Comparison of ENCODE assay signal across 14 cellular contexts in genomic region chr5:139513852-139514485, GRCh38. TPM values are rescaled to one million over a fixed set of nuclear protein-coding genes. Genes with fewer than 3 reads are reported as not detected.
DNase-seq lines count a peak whose midpoint lies in the region; ATAC-seq, FAIRE-seq and TF ChIP-seq lines count a peak whose summit lies in the region.
"Had no signal": no experiment of that assay in that cellular context is flagged by ENCODE, and none has a peak within 500 bp of the region (broad histone marks: within the 10 kb centered on the region; RNA-seq: fewer than 3 reads in every experiment).

No MANE protein-coding gene starts in this region.

- H3K4me2 ChIP-seq in K562 (ENCODE audit: insufficient read depth, low read length) (no peak overlapping the region), hepatocyte (no peak overlapping the region)

- 73% methylated on average over 6 of the region's 6 CpGs for WGBS in K562 (ENCODE audit: insufficient coverage, low coverage, missing lambda C conversion rate)
- 94% methylated on average over 6 of the region's 6 CpGs for WGBS in hepatocyte (ENCODE audit: low lambda C conversion rate, missing lambda C conversion rate)

- FAIRE-seq in K562 (lab: Jason Lieb, UNC) = no peak

- no peak overlapping the region for H3K4me3 Mint-ChIP-seq in activated CD8-positive, alpha-beta memory T cell treated with anti-CD3 and anti-CD28 coated beads, Interleukin-2, amount 10 ng/mL, durations not matched to agents 7 days and 5 days

- in situ Hi-C loops in K562 (cut with MboI) = no loop called here

- H3K4me3 ChIP-seq in K562 (no peak overlapping the region), hepatocyte (no peak overlapping the region)
- H3K4me3 ChIP-seq: sigmoid colon, SJSA1, tibial nerve had no signal

- POLR2A ChIA-PET in K562 (lab: Yijun Ruan, JAX) = interaction anchor here (0.6 to 3.5 kb wide), 5 partner anchors 11 to 104 kb away, joined by 3 to 24 read pairs (median 3); partner anchors contain the start of genes DNAJC18 and UBE2D2

- no peaks in the 10 kb centered on the region for H3K27me3 Mint-ChIP-seq in activated CD8-positive, alpha-beta memory T cell treated with anti-CD3 and anti-CD28 coated beads, Interleukin-2, amount 10 ng/mL, durations not matched to agents 7 days and 5 days

- H3K4me1 ChIP-seq in K562 (replicated peaks in 1 of 2; ENCODE audit: control insufficient read depth in 2 of 2, insufficient read depth in 2 of 2, low read length in 2 of 2) (peaks cover 13 to 17% of the 10 kb centered on the region in 2 experiments), hepatocyte (ENCODE audit: insufficient read depth) (peaks cover 4% of the 10 kb centered on the region)

- no peak overlapping the region for H2AFZ ChIP-seq in K562 (ENCODE audit: low read depth, low read length)
- H2AFZ ChIP-seq in hepatocyte = no peak overlapping the region

- H3K27ac ChIP-seq in K562 (ENCODE audit: extremely low read depth, low read depth, low read length) = no peak overlapping the region
- H3K27ac ChIP-seq in hepatocyte = no peak overlapping the region
- H3K27ac ChIP-seq: sigmoid colon, SJSA1, tibial nerve had no signal

- H3K27ac Mint-ChIP-seq in activated CD8-positive, alpha-beta memory T cell treated with anti-CD3 and anti-CD28 coated beads, Interleukin-2, amount 10 ng/mL, durations not matched to agents 7 days and 5 days = peak overlapping the region; percentile 58

- H3K9me3 ChIP-seq in K562 (replicated peaks; ENCODE audit: control insufficient read depth, insufficient read depth, low read depth, low read length) = no peaks in the 10 kb centered on the region
- H3K9me3 ChIP-seq in hepatocyte (ENCODE audit: low read depth) = no peaks in the 10 kb centered on the region
- H3K9me3 ChIP-seq: sigmoid colon, SJSA1, tibial nerve had no signal

- intact Hi-C loops in K562 (cut with micrococcal nuclease) = loop anchor here (1.0 to 2.0 kb wide), 2 partner anchors 39 to 92 kb away; no protein-coding TSS in a partner anchor

- peak; percentile 2 for ATAC-seq in activated CD8-positive, alpha-beta memory T cell treated with anti-CD3 and anti-CD28 coated beads, Interleukin-2, amount 10 ng/mL, durations not matched to agents 7 days and 5 days
- peak; percentile 7 for ATAC-seq in HG03139 (IDR thresholded peaks at IDR 0.05; ENCODE audit: unreplicated experiment)
- no peak for ATAC-seq in K562

- peaks cover 62% of the 10 kb centered on the region for H3K4me1 Mint-ChIP-seq in activated CD8-positive, alpha-beta memory T cell treated with anti-CD3 and anti-CD28 coated beads, Interleukin-2, amount 10 ng/mL, durations not matched to agents 7 days and 5 days

- peaks cover 34% of the 10 kb centered on the region; the same call in 2 of the 3 replicates for H3K36me3 ChIP-seq in K562 (ENCODE audit: control insufficient read depth, insufficient read depth, low read length)
- H3K36me3 ChIP-seq in hepatocyte (replicated peaks; ENCODE audit: insufficient read depth, low read depth) = no peaks in the 10 kb centered on the region
- H3K36me3 ChIP-seq: sigmoid colon, SJSA1, tibial nerve had no signal

- no peaks in the 10 kb centered on the region for H3K27me3 ChIP-seq in K562 (ENCODE audit: control insufficient read depth in 2 of 2, insufficient read depth in 2 of 2, low read length in 2 of 2)
- no peaks in the 10 kb centered on the region for H3K27me3 ChIP-seq in hepatocyte
- H3K27me3 ChIP-seq: sigmoid colon, SJSA1, tibial nerve had no signal

- CTCF ChIA-PET in activated CD8-positive, alpha-beta memory T cell treated with anti-CD3 and anti-CD28 coated beads, Interleukin-2, amount 10 ng/mL, durations not matched to agents 7 days and 5 days (lab: Charles Lee) = interaction anchor here (0.7 to 13.7 kb wide), 34 partner anchors 8 to 211 kb away, joined by 3 to 423 read pairs (median 4); partner anchors contain the start of genes DNAJC18, ECSCR, PROB1 and SPATA24
- CTCF ChIA-PET in K562 (lab: Yijun Ruan, JAX; ENCODE audit: low intra/inter-chr PET ratio) = interaction anchor here (1.3 to 2.8 kb wide), 2 partner anchors 92 to 129 kb away, joined by 3 to 25 read pairs; no protein-coding TSS in a partner anchor

- DNase-seq in activated CD8-positive, alpha-beta memory T cell treated with anti-CD3 and anti-CD28 coated beads, Interleukin-2, amount 10 ng/mL, durations not matched to agents 7 days and 5 days = no peak
- DNase-seq in activated CD8-positive, alpha-beta memory T cell treated with anti-CD3 and anti-CD28 coated beads, Interleukin-2, amount 50 U/mL, for 4 hours = no peak
- DNase-seq in K562 (ENCODE audit: extremely low read depth in 1 of 4, low spot score in 3 of 4) = no peak
- DNase-seq in putamen (ENCODE audit: low spot score) = peak; percentile 80
- DNase-seq in hepatocyte (ENCODE audit: low spot score) = no peak
- no peak for DNase-seq in GM19240 (ENCODE audit: insufficient read length, low spot score)
- DNase-seq in NCI-H2029 (lab: John Stamatoyannopoulos, UW) = no peak

- no peaks in the 10 kb centered on the region for H4K20me1 ChIP-seq in K562 (replicated peaks; ENCODE audit: control insufficient read depth, insufficient read depth, low read length)
- no peaks in the 10 kb centered on the region for H4K20me1 ChIP-seq in hepatocyte (ENCODE audit: insufficient read depth, poor library complexity, severe bottlenecking)

- TF ChIP-seq CTCF in K562 (IDR thresholded peaks at IDR 0.05 in 2 of 3, conservative IDR thresholded peaks at IDR 0.05 in 1 of 3; ENCODE audit: insufficient read depth in 2 of 3, low read depth in 1 of 3, low read length in 3 of 3) (no peak), hepatocyte (IDR thresholded peaks at IDR 0.05; ENCODE audit: poor library complexity) (no peak)

- TF ChIP-seq EP300 in K562 (IDR thresholded peaks at IDR 0.05; ENCODE audit: low read length) = no peak

- peak overlapping the region in 1 of 2 experiments; percentile 7; a peak in 1 of 4 replicates for H3K9ac ChIP-seq in K562 (ENCODE audit: insufficient read depth in 1 of 2, low read depth in 2 of 2, low read length in 2 of 2)

- no peaks in the 10 kb centered on the region for H3K9me3 Mint-ChIP-seq in activated CD8-positive, alpha-beta memory T cell treated with anti-CD3 and anti-CD28 coated beads, Interleukin-2, amount 10 ng/mL, durations not matched to agents 7 days and 5 days (ENCODE audit: low read depth)

- H3K79me2 ChIP-seq in K562 (ENCODE audit: control insufficient read depth, insufficient read depth, low read length) (no peaks in the 10 kb centered on the region), hepatocyte (no peaks in the 10 kb centered on the region)

- TF ChIP-seq POLR2A in K562 (conservative IDR thresholded peaks at IDR 0.05) = no peak

- H3K9me2 ChIP-seq in hepatocyte (replicated peaks; ENCODE audit: insufficient read depth) = no peaks in the 10 kb centered on the region

- H3K9me1 ChIP-seq in K562 (ENCODE audit: control insufficient read depth, insufficient read depth, low read length) = no peaks in the 10 kb centered on the region

- no TSS peak for BruUV-seq in K562 (replicated peaks; lab: Mats Ljungman, UMichigan)

- H3K36me3 Mint-ChIP-seq in activated CD8-positive, alpha-beta memory T cell treated with anti-CD3 and anti-CD28 coated beads, Interleukin-2, amount 10 ng/mL, durations not matched to agents 7 days and 5 days = peaks cover 4% of the 10 kb centered on the region

- no peak for TF ChIP-seq RAD21 in K562 (CRISPR knock-in tag; conservative IDR thresholded peaks at IDR 0.05 in 1 of 2, IDR thresholded peaks at IDR 0.05 in 1 of 2)

RNA-seq across cellular contexts. Expression of gene STING1, which starts 31.4 kb away (rescaled TPM):
- total RNA-seq in activated CD8-positive, alpha-beta memory T cell treated with anti-CD3 and anti-CD28 coated beads, Interleukin-2, amount 10 ng/mL, durations not matched to agents 7 days and 5 days = 100 to 1,000 TPM; 103 to 115 TPM
- 37.8 and 111 TPM in 2 replicates for total RNA-seq in K562 (2011; cell fraction: chromatin; rRNA removed; ENCODE audit: low replicate concordance)
- 91.5 and 121 TPM in 2 replicates for total RNA-seq in K562 (2011; cell fraction: nucleolus; rRNA removed)
- 66.2 and 70.2 TPM in 2 replicates for total RNA-seq in K562 (2011; cell fraction: nucleoplasm; rRNA removed)
- total RNA-seq in K562 (2014; rRNA removed) (59.9 and 71.9 TPM in 2 replicates), K562 (2014; rRNA removed; fragmentation: Illumina TruSeq; extraction: Trizol) (20.1 and 24.9 TPM in 2 replicates), K562 (2015; rRNA removed; fragmentation: Illumina TruSeq; extraction: Trizol) (44.7 and 44.8 TPM in 2 replicates), K562 (2021) (64.2 and 69.1 TPM in 2 replicates), hepatocyte (7.7 and 12.6 TPM in 2 replicates)
- polyA plus RNA-seq in K562 (2011; rRNA removed) (31.0 and 58.9 TPM in 2 replicates), K562 (2014; fragmentation: Illumina TruSeq; extraction: Trizol) (64.7 and 74.0 TPM in 2 replicates), K562 (2014; fragmentation: Nextera tagmentation; extraction: Ambion mirVana) (10 to 100 TPM; 20.8 to 23.3 TPM), K562 (2014; rRNA removed) (61.4 and 66.1 TPM in 2 replicates), hepatocyte (17.0 and 23.9 TPM in 2 replicates)
- polyA plus RNA-seq in K562 (2011; cell fraction: cytosol; rRNA removed) = 54.5 and 93.0 TPM in 2 replicates
- polyA plus RNA-seq in K562 (2011; cell fraction: nucleus; rRNA removed) = 188 and 261 TPM in 2 replicates
- 110 and 213 TPM in 2 replicates for polyA plus RNA-seq in K562 (2012)
- 19.9 and 21.4 TPM in 2 replicates for polyA minus RNA-seq in K562 (2011; rRNA and poly(A)+ RNA removed)
- polyA minus RNA-seq in K562 (2011; cell fraction: cytosol; rRNA and poly(A)+ RNA removed) = 54.2 and 55.1 TPM in 2 replicates
- 36.5 and 43.1 TPM in 2 replicates for polyA minus RNA-seq in K562 (2011; cell fraction: nucleus; rRNA and poly(A)+ RNA removed)

RNA-seq across cellular contexts. Expression of gene SMIM33, which starts 43.2 kb away (rescaled TPM):
- under 1 TPM; 0.07 to 0.26 TPM for total RNA-seq in activated CD8-positive, alpha-beta memory T cell treated with anti-CD3 and anti-CD28 coated beads, Interleukin-2, amount 10 ng/mL, durations not matched to agents 7 days and 5 days
- not detected in 2 replicates for total RNA-seq in K562 (2011; cell fraction: chromatin; rRNA removed; ENCODE audit: low replicate concordance)
- not detected in 2 replicates for total RNA-seq in K562 (2011; cell fraction: nucleolus; rRNA removed)
- total RNA-seq in K562 (2011; cell fraction: nucleoplasm; rRNA removed) = not detected in 2 replicates
- total RNA-seq in K562 (2014; rRNA removed) (not detected in 2 replicates), K562 (2014; rRNA removed; fragmentation: Illumina TruSeq; extraction: Trizol) (not detected in 2 replicates), K562 (2015; rRNA removed; fragmentation: Illumina TruSeq; extraction: Trizol) (not detected in 2 replicates), K562 (2021) (not detected in 2 replicates), hepatocyte (not detected in 2 replicates)
- polyA plus RNA-seq in K562 (2011; rRNA removed) (not detected in 2 replicates), K562 (2014; fragmentation: Illumina TruSeq; extraction: Trizol) (not detected in 2 replicates), K562 (2014; fragmentation: Nextera tagmentation; extraction: Ambion mirVana) (not detected), K562 (2014; rRNA removed) (not detected in 2 replicates), hepatocyte (not detected in 2 replicates)
- not detected in 2 replicates for polyA plus RNA-seq in K562 (2011; cell fraction: cytosol; rRNA removed)
- polyA plus RNA-seq in K562 (2011; cell fraction: nucleus; rRNA removed) = not detected in 2 replicates
- polyA plus RNA-seq in K562 (2012) = 0.04 TPM in 1 of 2 replicates, not detected in the other
- not detected in 2 replicates for polyA minus RNA-seq in K562 (2011; rRNA and poly(A)+ RNA removed)
- polyA minus RNA-seq in K562 (2011; cell fraction: cytosol; rRNA and poly(A)+ RNA removed) = not detected in 2 replicates
- polyA minus RNA-seq in K562 (2011; cell fraction: nucleus; rRNA and poly(A)+ RNA removed) = not detected in 2 replicates
- total RNA-seq: cardiac septum, fibroblast of lung, mononuclear cell, sigmoid colon, SJSA1, tibial nerve had no signal
- polyA plus RNA-seq: fibroblast of lung had no signal

RNA-seq across cellular contexts. Expression of gene UBE2D2, which starts 47.2 kb away (rescaled TPM):
- 100 to 1,000 TPM; 201 to 244 TPM for total RNA-seq in activated CD8-positive, alpha-beta memory T cell treated with anti-CD3 and anti-CD28 coated beads, Interleukin-2, amount 10 ng/mL, durations not matched to agents 7 days and 5 days
- 56.7 and 101 TPM in 2 replicates for total RNA-seq in K562 (2011; cell fraction: chromatin; rRNA removed; ENCODE audit: low replicate concordance)
- total RNA-seq in K562 (2011; cell fraction: nucleolus; rRNA removed) = 29.9 and 36.2 TPM in 2 replicates
- total RNA-seq in K562 (2011; cell fraction: nucleoplasm; rRNA removed) = 53.2 and 70.1 TPM in 2 replicates
- total RNA-seq in K562 (2014; rRNA removed) (72.0 and 92.9 TPM in 2 replicates), K562 (2014; rRNA removed; fragmentation: Illumina TruSeq; extraction: Trizol) (158 and 167 TPM in 2 replicates), K562 (2015; rRNA removed; fragmentation: Illumina TruSeq; extraction: Trizol) (151 TPM in 2 replicates), K562 (2021) (198 and 211 TPM in 2 replicates), hepatocyte (85.9 and 100.0 TPM in 2 replicates)
- polyA plus RNA-seq in K562 (2011; rRNA removed) (111 and 122 TPM in 2 replicates), K562 (2014; fragmentation: Illumina TruSeq; extraction: Trizol) (126 and 138 TPM in 2 replicates), K562 (2014; fragmentation: Nextera tagmentation; extraction: Ambion mirVana) (10 to 100 TPM; 53.6 to 58.8 TPM), K562 (2014; rRNA removed) (77.7 and 85.0 TPM in 2 replicates), hepatocyte (167 and 182 TPM in 2 replicates)
- 40.9 and 69.1 TPM in 2 replicates for polyA plus RNA-seq in K562 (2011; cell fraction: cytosol; rRNA removed)
- 23.6 and 41.6 TPM in 2 replicates for polyA plus RNA-seq in K562 (2011; cell fraction: nucleus; rRNA removed)
- 228 and 234 TPM in 2 replicates for polyA plus RNA-seq in K562 (2012)
- 77.2 and 100 TPM in 2 replicates for polyA minus RNA-seq in K562 (2011; rRNA and poly(A)+ RNA removed)
- polyA minus RNA-seq in K562 (2011; cell fraction: cytosol; rRNA and poly(A)+ RNA removed) = 44.0 and 69.7 TPM in 2 replicates
- polyA minus RNA-seq in K562 (2011; cell fraction: nucleus; rRNA and poly(A)+ RNA removed) = 13.2 and 25.0 TPM in 2 replicates

RNA-seq across cellular contexts. Expression of gene ECSCR, which starts 51.4 kb away (rescaled TPM):
- total RNA-seq in activated CD8-positive, alpha-beta memory T cell treated with anti-CD3 and anti-CD28 coated beads, Interleukin-2, amount 10 ng/mL, durations not matched to agents 7 days and 5 days = under 1 TPM; 0.28 to 0.29 TPM
- total RNA-seq in K562 (2011; cell fraction: chromatin; rRNA removed; ENCODE audit: low replicate concordance) = not detected in 2 replicates
- not detected in 2 replicates for total RNA-seq in K562 (2011; cell fraction: nucleolus; rRNA removed)
- total RNA-seq in K562 (2011; cell fraction: nucleoplasm; rRNA removed) = not detected in 2 replicates
- not detected in 2 replicates for total RNA-seq in K562 (2014; rRNA removed)
- not detected in 2 replicates for total RNA-seq in K562 (2014; rRNA removed; fragmentation: Illumina TruSeq; extraction: Trizol)
- total RNA-seq in K562 (2015; rRNA removed; fragmentation: Illumina TruSeq; extraction: Trizol) = not detected in 2 replicates
- not detected in 2 replicates for total RNA-seq in K562 (2021)
- polyA plus RNA-seq in K562 (2011; rRNA removed) = 0.07 and 0.10 TPM in 2 replicates
- polyA plus RNA-seq in K562 (2011; cell fraction: cytosol; rRNA removed) = 0.16 and 0.22 TPM in 2 replicates
- 0.26 TPM in 1 of 2 replicates, not detected in the other for polyA plus RNA-seq in K562 (2011; cell fraction: nucleus; rRNA removed)
- 0.12 and 0.19 TPM in 2 replicates for polyA plus RNA-seq in K562 (2012)
- not detected in 2 replicates for polyA plus RNA-seq in K562 (2014; fragmentation: Illumina TruSeq; extraction: Trizol)
- polyA plus RNA-seq in K562 (2014; fragmentation: Nextera tagmentation; extraction: Ambion mirVana) = under 1 TPM; 0.13 to 0.25 TPM
- not detected in 2 replicates for polyA plus RNA-seq in K562 (2014; rRNA removed)
- polyA minus RNA-seq in K562 (2011; rRNA and poly(A)+ RNA removed) = not detected in 2 replicates
- polyA minus RNA-seq in K562 (2011; cell fraction: cytosol; rRNA and poly(A)+ RNA removed) = not detected in 2 replicates
- polyA minus RNA-seq in K562 (2011; cell fraction: nucleus; rRNA and poly(A)+ RNA removed) = not detected in 2 replicates
- total RNA-seq in hepatocyte = 0.27 and 2.2 TPM in 2 replicates
- polyA plus RNA-seq in hepatocyte = 0.42 and 1.3 TPM in 2 replicates
- total RNA-seq: fibroblast of lung, mononuclear cell had no signal
